12 cellular contexts compared by ENCODE assay signal in genomic region chrX:112888916-112889315, GRCh38.
"Had no signal": no experiment of that assay in that cellular context is flagged by ENCODE, and none has a peak within 500 bp of the region (broad histone marks: within the 10 kb centered on the region; RNA-seq: fewer than 3 reads in every experiment).

No MANE protein-coding gene starts in this region.

- H3K9me3 Mint-ChIP-seq: activated T-helper 17 cell treated with anti-CD3 and anti-CD28 coated beads, Interleukin-2, amount 50 U/mL, for 72 hours; stimulated activated memory B cell treated with anti-CD40 and anti-IgM and Interleukin-4, amounts not matched to agents 10 μg/mL and 1 μg/mL and 100 μg/mL, for 72 hours had no signal

- H3K27ac Mint-ChIP-seq: activated T-helper 17 cell treated with anti-CD3 and anti-CD28 coated beads, Interleukin-2, amount 50 U/mL, for 72 hours; stimulated activated memory B cell treated with anti-CD40 and anti-IgM and Interleukin-4, amounts not matched to agents 10 μg/mL and 1 μg/mL and 100 μg/mL, for 72 hours had no signal

- ATAC-seq: activated T-helper 17 cell treated with anti-CD3 and anti-CD28 coated beads, Interleukin-2, amount 50 U/mL, for 72 hours; lower lobe of right lung; stimulated activated memory B cell treated with anti-CD40 and anti-IgM and Interleukin-4, amounts not matched to agents 10 μg/mL and 1 μg/mL and 100 μg/mL, for 72 hours had no signal

- H3K36me3 Mint-ChIP-seq: stimulated activated memory B cell treated with anti-CD40 and anti-IgM and Interleukin-4, amounts not matched to agents 10 μg/mL and 1 μg/mL and 100 μg/mL, for 72 hours had no signal

- H3K4me1 Mint-ChIP-seq: activated T-helper 17 cell treated with anti-CD3 and anti-CD28 coated beads, Interleukin-2, amount 50 U/mL, for 72 hours had no signal

- H3K27me3 Mint-ChIP-seq: stimulated activated memory B cell treated with anti-CD40 and anti-IgM and Interleukin-4, amounts not matched to agents 10 μg/mL and 1 μg/mL and 100 μg/mL, for 72 hours had no signal

- H3K4me3 Mint-ChIP-seq: activated T-helper 17 cell treated with anti-CD3 and anti-CD28 coated beads, Interleukin-2, amount 50 U/mL, for 72 hours had no signal

- DNase-seq: activated CD4-positive, alpha-beta T cell treated with anti-CD3 and anti-CD28 coated beads for 1 hour; activated CD4-positive, alpha-beta T cell treated with anti-CD3 and anti-CD28 coated beads, Interleukin-2, amount 50 U/mL, for 4 hours; activated naive CD4-positive, alpha-beta T cell treated with Interleukin-2 at 50 U/mL for 16 hours; activated T-cell treated with anti-CD3 and anti-CD28 coated beads for 4 hours; anterior cingulate cortex; cerebellar nuclear complex; effector CD8-positive, alpha-beta T cell; foreskin melanocyte; kidney glomerular epithelial cell; lower lobe of right lung had no signal
